1 cellular context compared by ENCODE assay signal in genomic region chr22:31749636-31750364, GRCh38.
TF ChIP-seq lines count a peak whose summit lies in the region.

Gene PRR14L (minus strand): TSS chr22:31750132. CDS start chr22:31738860, 11,272 bp downstream.

TF ChIP-seq in K562, 482 proteins besides CTCF, POLR2A, EP300 and RAD21 (continued from another document and continues in another):
- TF ChIP-seq E2F1 (CRISPR knock-in tag; IDR thresholded peaks at IDR 0.05) (peak; percentile 41; the same call in 1 of the 2 replicates), ATF1 (CRISPR knock-in tag; IDR thresholded peaks at IDR 0.05) (no peak), ATF1 (tag; IDR thresholded peaks at IDR 0.05) (peak; percentile 66; the same call in 1 of the 2 replicates), GATAD2A (IDR thresholded peaks at IDR 0.05) (0 out of 2 replicates have a peak, but pooled peaks have one; percentile 5), SIN3A (IDR thresholded peaks at IDR 0.05; ENCODE audit: borderline replicate concordance in 2 of 2, control insufficient read depth in 1 of 2, low read depth in 2 of 2, low read length in 2 of 2) (0 out of 4 replicates have a peak, but pooled peaks have one; percentile 65 to 67), ELF4 (CRISPR knock-in tag; IDR thresholded peaks at IDR 0.05) (peak; percentile 76), STAT6 (CRISPR knock-in tag; IDR thresholded peaks at IDR 0.05) (no peak), RBBP5 (IDR thresholded peaks at IDR 0.05; ENCODE audit: borderline replicate concordance, insufficient read depth, low read length, poor library complexity, severe bottlenecking) (peak; percentile 80), ZNF518B (CRISPR knock-in tag; IDR thresholded peaks at IDR 0.05) (no peak), HDAC1 (IDR thresholded peaks at IDR 0.05) (peak in 1 of 2 experiments; percentile 61; a peak in 2 of 4 replicates), HNRNPL (IDR thresholded peaks at IDR 0.05; ENCODE audit: low read depth, low read length) (0 out of 2 replicates have a peak, but pooled peaks have one; percentile 19), TOE1 (IDR thresholded peaks at IDR 0.05; ENCODE audit: borderline replicate concordance) (peak; percentile 77; the same call in 1 of the 2 replicates), TOE1 (CRISPR knock-in tag; IDR thresholded peaks at IDR 0.05; ENCODE audit: borderline replicate concordance, low read depth) (no peak), FIP1L1 (IDR thresholded peaks at IDR 0.05; ENCODE audit: low read depth, low read length, poor library complexity, severe bottlenecking) (peak; percentile 64), LCOR (CRISPR knock-in tag; IDR thresholded peaks at IDR 0.05) (peak; percentile 40; the same call in 1 of the 2 replicates), TAF15 (IDR thresholded peaks at IDR 0.05; ENCODE audit: low read depth, low read length) (no peak), TAF1 (IDR thresholded peaks at IDR 0.05; ENCODE audit: control insufficient read depth, extremely low read depth, insufficient read depth, low read length, severe bottlenecking) (peak; percentile 85), NONO (IDR thresholded peaks at IDR 0.05; ENCODE audit: low read depth in 2 of 2, low read length in 1 of 2) (peak in 1 of 2 experiments; percentile 76; a peak in 2 of 4 replicates), SP1 (CRISPR knock-in tag; IDR thresholded peaks at IDR 0.05) (peak; percentile 61), NR2C2 (CRISPR knock-in tag; IDR thresholded peaks at IDR 0.05) (no peak), NR2C2 (tag; IDR thresholded peaks at IDR 0.05) (peak; percentile 90), ELF2 (CRISPR knock-in tag; IDR thresholded peaks at IDR 0.05) (peak; percentile 92), POLR2AphosphoS5 (IDR thresholded peaks at IDR 0.05; ENCODE audit: control insufficient read depth, insufficient read depth, low read depth, low read length) (peak; percentile 74; the same call in 1 of the 2 replicates), SRSF1 (IDR thresholded peaks at IDR 0.05; ENCODE audit: low read depth, low read length) (peak; percentile 92), ZBTB49 (CRISPR knock-in tag; IDR thresholded peaks at IDR 0.05; ENCODE audit: borderline replicate concordance) (0 out of 2 replicates have a peak, but pooled peaks have one; percentile 68), ZNF384 (IDR thresholded peaks at IDR 0.05; ENCODE audit: low read depth, low read length) (no peak), SAFB (IDR thresholded peaks at IDR 0.05; ENCODE audit: borderline replicate concordance, low read depth, low read length) (no peak), NKRF (IDR thresholded peaks at IDR 0.05; ENCODE audit: borderline replicate concordance) (0 out of 2 replicates have a peak, but pooled peaks have one; percentile 66), PHF8 (IDR thresholded peaks at IDR 0.05; ENCODE audit: borderline replicate concordance, low read length) (peak; percentile 94), ZNF143 (CRISPR knock-in tag; IDR thresholded peaks at IDR 0.05) (no peak), ZBTB7A (IDR thresholded peaks at IDR 0.05; ENCODE audit: borderline replicate concordance, control insufficient read depth, low read depth, low read length) (peak; percentile 82), HEY1 (CRISPR knock-in tag; IDR thresholded peaks at IDR 0.05; ENCODE audit: borderline replicate concordance) (no peak), FOSL1 (tag; conservative IDR thresholded peaks at IDR 0.05) (0 out of 2 replicates have a peak, but pooled peaks have one; percentile 27), TEAD1 (CRISPR knock-in tag; IDR thresholded peaks at IDR 0.05) (no peak), NRF1 (conservative IDR thresholded peaks at IDR 0.05 in 1 of 2, IDR thresholded peaks at IDR 0.05 in 1 of 2) (peak; percentile 88 to 90)
- TF ChIP-seq, protein P1, sequence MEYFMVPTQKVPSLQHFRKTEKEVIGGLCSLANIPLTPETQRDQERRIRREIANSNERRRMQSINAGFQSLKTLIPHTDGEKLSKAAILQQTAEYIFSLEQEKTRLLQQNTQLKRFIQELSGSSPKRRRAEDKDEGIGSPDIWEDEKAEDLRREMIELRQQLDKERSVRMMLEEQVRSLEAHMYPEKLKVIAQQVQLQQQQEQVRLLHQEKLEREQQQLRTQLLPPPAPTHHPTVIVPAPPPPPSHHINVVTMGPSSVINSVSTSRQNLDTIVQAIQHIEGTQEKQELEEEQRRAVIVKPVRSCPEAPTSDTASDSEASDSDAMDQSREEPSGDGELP (CRISPR knock-in tag; IDR thresholded peaks at IDR 0.05; ENCODE audit: borderline replicate concordance): peak; percentile 79; the same call in 1 of the 2 replicates
- TF ChIP-seq, protein P2, sequence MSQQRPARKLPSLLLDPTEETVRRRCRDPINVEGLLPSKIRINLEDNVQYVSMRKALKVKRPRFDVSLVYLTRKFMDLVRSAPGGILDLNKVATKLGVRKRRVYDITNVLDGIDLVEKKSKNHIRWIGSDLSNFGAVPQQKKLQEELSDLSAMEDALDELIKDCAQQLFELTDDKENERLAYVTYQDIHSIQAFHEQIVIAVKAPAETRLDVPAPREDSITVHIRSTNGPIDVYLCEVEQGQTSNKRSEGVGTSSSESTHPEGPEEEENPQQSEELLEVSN (IDR thresholded peaks at IDR 0.05; ENCODE audit: borderline replicate concordance in 1 of 2, extremely low read depth in 1 of 2, insufficient read depth in 1 of 2, insufficient read length in 1 of 2, low read depth in 1 of 2, low read length in 1 of 2, poor library complexity in 1 of 2, severe bottlenecking in 1 of 2): peak; percentile 29 to 57
- TF ChIP-seq, protein P3, sequence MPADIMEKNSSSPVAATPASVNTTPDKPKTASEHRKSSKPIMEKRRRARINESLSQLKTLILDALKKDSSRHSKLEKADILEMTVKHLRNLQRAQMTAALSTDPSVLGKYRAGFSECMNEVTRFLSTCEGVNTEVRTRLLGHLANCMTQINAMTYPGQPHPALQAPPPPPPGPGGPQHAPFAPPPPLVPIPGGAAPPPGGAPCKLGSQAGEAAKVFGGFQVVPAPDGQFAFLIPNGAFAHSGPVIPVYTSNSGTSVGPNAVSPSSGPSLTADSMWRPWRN (IDR thresholded peaks at IDR 0.05; ENCODE audit: low read depth): no peak
- TF ChIP-seq, protein P4, sequence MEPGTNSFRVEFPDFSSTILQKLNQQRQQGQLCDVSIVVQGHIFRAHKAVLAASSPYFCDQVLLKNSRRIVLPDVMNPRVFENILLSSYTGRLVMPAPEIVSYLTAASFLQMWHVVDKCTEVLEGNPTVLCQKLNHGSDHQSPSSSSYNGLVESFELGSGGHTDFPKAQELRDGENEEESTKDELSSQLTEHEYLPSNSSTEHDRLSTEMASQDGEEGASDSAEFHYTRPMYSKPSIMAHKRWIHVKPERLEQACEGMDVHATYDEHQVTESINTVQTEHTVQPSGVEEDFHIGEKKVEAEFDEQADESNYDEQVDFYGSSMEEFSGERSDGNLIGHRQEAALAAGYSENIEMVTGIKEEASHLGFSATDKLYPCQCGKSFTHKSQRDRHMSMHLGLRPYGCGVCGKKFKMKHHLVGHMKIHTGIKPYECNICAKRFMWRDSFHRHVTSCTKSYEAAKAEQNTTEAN (CRISPR knock-in tag; IDR thresholded peaks at IDR 0.05): 0 out of 2 replicates have a peak, but pooled peaks have one; percentile 51
- TF ChIP-seq, protein P5, sequence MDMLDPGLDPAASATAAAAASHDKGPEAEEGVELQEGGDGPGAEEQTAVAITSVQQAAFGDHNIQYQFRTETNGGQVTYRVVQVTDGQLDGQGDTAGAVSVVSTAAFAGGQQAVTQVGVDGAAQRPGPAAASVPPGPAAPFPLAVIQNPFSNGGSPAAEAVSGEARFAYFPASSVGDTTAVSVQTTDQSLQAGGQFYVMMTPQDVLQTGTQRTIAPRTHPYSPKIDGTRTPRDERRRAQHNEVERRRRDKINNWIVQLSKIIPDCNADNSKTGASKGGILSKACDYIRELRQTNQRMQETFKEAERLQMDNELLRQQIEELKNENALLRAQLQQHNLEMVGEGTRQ (CRISPR knock-in tag; IDR thresholded peaks at IDR 0.05): no peak
